In genomic region chr19:15379083-15379995, GRCh38 we compare ENCODE assay signal across 1 cellular context.
TF ChIP-seq lines count a peak whose summit lies in the region.

AKAP8 (minus strand) TSS chr19:15379787; CDS start chr19:15379731, 56 bp downstream.

TF ChIP-seq in HepG2, 621 proteins besides CTCF, POLR2A, EP300 and RAD21 (continued from another document and continues in another):
- TF ChIP-seq ZNF281 (CRISPR knock-in tag; IDR thresholded peaks at IDR 0.05; ENCODE audit: borderline replicate concordance): peak; percentile 18; the same call in 1 of the 2 replicates
- 0 out of 2 replicates have a peak, but pooled peaks have one; percentile 27 for TF ChIP-seq ZNF253 (CRISPR knock-in tag; IDR thresholded peaks at IDR 0.05; ENCODE audit: borderline replicate concordance)
- 0 out of 2 replicates have a peak, but pooled peaks have one; percentile 41 for TF ChIP-seq ZC3H4 (CRISPR knock-in tag; IDR thresholded peaks at IDR 0.05; ENCODE audit: borderline replicate concordance)
- TF ChIP-seq SCMH1 (CRISPR knock-in tag; IDR thresholded peaks at IDR 0.05; ENCODE audit: borderline replicate concordance): no peak
- TF ChIP-seq KAT8 (CRISPR knock-in tag; IDR thresholded peaks at IDR 0.05): peak; percentile 74
- TF ChIP-seq ZBTB14 (CRISPR knock-in tag; IDR thresholded peaks at IDR 0.05): peak; percentile 58
- peak; percentile 90 for TF ChIP-seq GATAD1 (CRISPR knock-in tag; IDR thresholded peaks at IDR 0.05)
- TF ChIP-seq PTBP1 (IDR thresholded peaks at IDR 0.05; ENCODE audit: low read depth, low read length, poor library complexity, severe bottlenecking): no peak
- no peak for TF ChIP-seq NFE2L2 (IDR thresholded peaks at IDR 0.05; ENCODE audit: low read length)
- 0 out of 2 replicates have a peak, but pooled peaks have one; percentile 7 for TF ChIP-seq PAX8 (CRISPR knock-in tag; IDR thresholded peaks at IDR 0.05; ENCODE audit: borderline replicate concordance)
- TF ChIP-seq AKAP8 (CRISPR knock-in tag; IDR thresholded peaks at IDR 0.05): peak; percentile 94
- no peak for TF ChIP-seq ZNF512 (CRISPR knock-in tag; IDR thresholded peaks at IDR 0.05)
- TF ChIP-seq ZNF562 (CRISPR knock-in tag; IDR thresholded peaks at IDR 0.05; ENCODE audit: borderline replicate concordance): no peak
- TF ChIP-seq THAP8 (CRISPR knock-in tag; IDR thresholded peaks at IDR 0.05; ENCODE audit: borderline replicate concordance): 0 out of 2 replicates have a peak, but pooled peaks have one; percentile 6
- TF ChIP-seq ZNF704 (CRISPR knock-in tag; IDR thresholded peaks at IDR 0.05; ENCODE audit: borderline replicate concordance): no peak
- no peak for TF ChIP-seq CBX1 (IDR thresholded peaks at IDR 0.05; ENCODE audit: low read depth)
- TF ChIP-seq HES4 (CRISPR knock-in tag; IDR thresholded peaks at IDR 0.05; ENCODE audit: borderline replicate concordance): no peak; the same call in 1 of the 2 replicates
- TF ChIP-seq SUZ12 (IDR thresholded peaks at IDR 0.05; ENCODE audit: low read depth, low read length): peak; percentile 62
- TF ChIP-seq DNMT1 (CRISPR knock-in tag; IDR thresholded peaks at IDR 0.05): no peak
- TF ChIP-seq ZBTB42 (CRISPR knock-in tag; IDR thresholded peaks at IDR 0.05): no peak
- TF ChIP-seq ZNF674 (CRISPR knock-in tag; IDR thresholded peaks at IDR 0.05; ENCODE audit: low read depth): peak; percentile 51; the same call in 1 of the 2 replicates
- TF ChIP-seq ZFP62 (CRISPR knock-in tag; IDR thresholded peaks at IDR 0.05): no peak
- no peak for TF ChIP-seq ZNF354B (CRISPR knock-in tag; IDR thresholded peaks at IDR 0.05)
- peak; percentile 28; the same call in 1 of the 2 replicates for TF ChIP-seq SIN3A (IDR thresholded peaks at IDR 0.05; ENCODE audit: borderline replicate concordance, low read depth, low read length)
- peak; percentile 43 for TF ChIP-seq HNRNPLL (IDR thresholded peaks at IDR 0.05; ENCODE audit: low read depth, low read length, poor library complexity, severe bottlenecking)
- peak; percentile 91 for TF ChIP-seq IRF2 (CRISPR knock-in tag; IDR thresholded peaks at IDR 0.05)
- TF ChIP-seq ELF1 (CRISPR knock-in tag; IDR thresholded peaks at IDR 0.05): peak; percentile 73
- no peak for TF ChIP-seq TSC22D2 (CRISPR knock-in tag; IDR thresholded peaks at IDR 0.05; ENCODE audit: borderline replicate concordance)
- TF ChIP-seq IRX3 (CRISPR knock-in tag; IDR thresholded peaks at IDR 0.05; ENCODE audit: borderline replicate concordance, low read depth): no peak
- no peak for TF ChIP-seq MAFK (conservative IDR thresholded peaks at IDR 0.05 in 1 of 2, IDR thresholded peaks at IDR 0.05 in 1 of 2; ENCODE audit: low read length in 2 of 2)
- no peak for TF ChIP-seq MYNN (CRISPR knock-in tag; IDR thresholded peaks at IDR 0.05; ENCODE audit: low read depth)
- no peak for TF ChIP-seq ZSCAN29 (CRISPR knock-in tag; conservative IDR thresholded peaks at IDR 0.05)
- TF ChIP-seq KAT7 (CRISPR knock-in tag; IDR thresholded peaks at IDR 0.05; ENCODE audit: borderline replicate concordance): no peak
- no peak for TF ChIP-seq EZH2 (conservative IDR thresholded peaks at IDR 0.05; ENCODE audit: low read depth, low read length)
- TF ChIP-seq YEATS2 (CRISPR knock-in tag; IDR thresholded peaks at IDR 0.05; ENCODE audit: borderline replicate concordance): peak; percentile 64; the same call in 1 of the 2 replicates
- TF ChIP-seq MED1 (CRISPR knock-in tag; IDR thresholded peaks at IDR 0.05): peak; percentile 43
- TF ChIP-seq ZMYM3 (CRISPR knock-in tag; IDR thresholded peaks at IDR 0.05): no peak
- peak; percentile 66 for TF ChIP-seq ZNF18 (CRISPR knock-in tag; IDR thresholded peaks at IDR 0.05; ENCODE audit: insufficient replicate concordance)
- TF ChIP-seq BORCS8-MEF2B (CRISPR knock-in tag; IDR thresholded peaks at IDR 0.05): no peak
- TF ChIP-seq SALL1 (CRISPR knock-in tag; IDR thresholded peaks at IDR 0.05): peak; percentile 61
- TF ChIP-seq SIX4 (CRISPR knock-in tag; IDR thresholded peaks at IDR 0.05): no peak
- no peak for TF ChIP-seq PRPF4 (IDR thresholded peaks at IDR 0.05; ENCODE audit: low read depth, low read length, poor library complexity, severe bottlenecking)
- no peak; the same call in 1 of the 2 replicates for TF ChIP-seq GFI1 (CRISPR knock-in tag; IDR thresholded peaks at IDR 0.05; ENCODE audit: borderline replicate concordance)
- TF ChIP-seq ATM (IDR thresholded peaks at IDR 0.05; ENCODE audit: borderline replicate concordance): no peak
- TF ChIP-seq ZNF232 (CRISPR knock-in tag; IDR thresholded peaks at IDR 0.05; ENCODE audit: borderline replicate concordance): peak; percentile 35; the same call in 1 of the 2 replicates
- no peak for TF ChIP-seq ZNF34 (CRISPR knock-in tag; IDR thresholded peaks at IDR 0.05; ENCODE audit: borderline replicate concordance)
- peak; percentile 42 for TF ChIP-seq TEAD3 (CRISPR knock-in tag; optimal IDR thresholded peaks at IDR 0.05; ENCODE audit: borderline replicate concordance)
- no peak for TF ChIP-seq HNRNPL (IDR thresholded peaks at IDR 0.05; ENCODE audit: low read depth, low read length)
- TF ChIP-seq POGZ (CRISPR knock-in tag; IDR thresholded peaks at IDR 0.05): peak; percentile 49; the same call in 1 of the 2 replicates
- TF ChIP-seq SETDB1 (CRISPR knock-in tag; IDR thresholded peaks at IDR 0.05; ENCODE audit: borderline replicate concordance): no peak
- peak; percentile 41; the same call in 1 of the 2 replicates for TF ChIP-seq ZNF335 (CRISPR knock-in tag; IDR thresholded peaks at IDR 0.05)
- TF ChIP-seq DZIP1 (CRISPR knock-in tag; IDR thresholded peaks at IDR 0.05): no peak
- peak; percentile 54; the same call in 1 of the 2 replicates for TF ChIP-seq XBP1 (CRISPR knock-in tag; IDR thresholded peaks at IDR 0.05)
- no peak for TF ChIP-seq THAP7 (CRISPR knock-in tag; IDR thresholded peaks at IDR 0.05)
- no peak for TF ChIP-seq CERS6 (CRISPR knock-in tag; IDR thresholded peaks at IDR 0.05)
- TF ChIP-seq ZNF317 (CRISPR knock-in tag; IDR thresholded peaks at IDR 0.05): no peak
- no peak for TF ChIP-seq ZNF510 (CRISPR knock-in tag; IDR thresholded peaks at IDR 0.05; ENCODE audit: low read depth)
- no peak for TF ChIP-seq MTA3 (CRISPR knock-in tag; IDR thresholded peaks at IDR 0.05)
- peak; percentile 91 for TF ChIP-seq NFYB (CRISPR knock-in tag; IDR thresholded peaks at IDR 0.05)
- no peak for TF ChIP-seq ZNF619 (CRISPR knock-in tag; IDR thresholded peaks at IDR 0.05)
